ENCODE assay signal across 30 cellular contexts in the genomic region with DNA sequence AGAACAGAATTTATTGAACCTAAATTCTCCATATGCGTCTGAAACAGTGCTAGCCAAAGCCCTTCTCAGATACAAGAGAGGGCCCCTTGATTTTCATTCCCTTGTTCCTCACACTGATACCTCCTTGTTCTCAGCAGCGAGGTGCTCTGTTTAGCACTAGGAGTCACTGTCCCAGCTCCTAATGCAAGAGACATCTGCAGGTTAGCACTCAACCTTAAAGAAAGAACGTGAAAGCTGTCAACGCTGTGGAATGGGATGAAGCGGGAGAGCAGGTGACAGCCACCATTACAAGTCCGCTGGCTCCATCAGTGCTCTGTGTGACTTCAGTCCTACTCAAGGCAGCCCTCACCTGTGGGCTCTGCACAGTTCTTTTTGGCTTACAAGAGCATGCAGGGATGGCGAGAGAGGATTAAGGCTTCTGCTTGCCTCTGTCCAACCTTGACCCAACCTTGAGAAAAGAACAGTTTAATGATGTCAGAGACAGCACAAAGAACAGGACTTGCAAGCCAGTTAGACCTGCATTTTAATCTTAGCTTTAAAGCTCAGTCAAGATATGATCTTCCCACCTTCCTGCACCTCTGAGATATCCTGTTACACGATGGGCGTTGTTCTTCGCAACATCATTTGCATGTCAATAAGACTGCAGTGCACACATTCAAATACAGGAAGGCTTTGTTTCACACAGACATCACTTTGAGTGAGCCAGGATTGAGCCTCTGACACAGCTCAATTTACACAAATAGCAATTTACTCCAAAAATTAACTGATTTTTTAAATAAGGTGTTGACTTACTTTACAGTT.
DNase-seq lines count a peak whose midpoint lies in the region; ATAC-seq and TF ChIP-seq lines count a peak whose summit lies in the region.
"Had no signal": no experiment of that assay in that cellular context is flagged by ENCODE, and none has a peak within 500 bp of the region (broad histone marks: within the 10 kb centered on the region; RNA-seq: fewer than 3 reads in every experiment).

No MANE protein-coding gene starts in this region.

- CTCF ChIA-PET in WTC11 (lab: Charles Lee): interaction anchor here (1.0 to 1.4 kb wide), 2 partner anchors 18 to 45 kb away, joined by 3 to 4 read pairs; no protein-coding TSS in a partner anchor

- TF ChIP-seq CTCF in WTC11 (IDR thresholded peaks at IDR 0.05) (no peak), hepatocyte (IDR thresholded peaks at IDR 0.05; ENCODE audit: poor library complexity) (no peak)

- DNase-seq in NCI-H510A treated with DMSO at 0.1 percent for 48 hours (lab: John Stamatoyannopoulos, UW) (peak; percentile 36), NCI-H510A (lab: John Stamatoyannopoulos, UW) (no peak), WTC11 (ENCODE audit: low spot score) (no peak), hepatocyte (ENCODE audit: low spot score) (no peak), COR-L47 (lab: John Stamatoyannopoulos, UW) (no peak), middle frontal gyrus (ENCODE audit: extremely low spot score, low spot score) (no peak)
- DNase-seq: 8988T; activated CD4-positive, alpha-beta T cell treated with anti-CD3 and anti-CD28 coated beads for 36 hours; activated CD8-positive, alpha-beta memory T cell treated with anti-CD3 and anti-CD28 coated beads, Interleukin-2, amount 50 U/mL, for 48 hours; activated CD8-positive, alpha-beta T cell treated with anti-CD3 and anti-CD28 coated beads for 36 hours; activated naive CD4-positive, alpha-beta T cell treated with anti-CD3 and anti-CD28 coated beads, Interleukin-2, amount 10 ng/mL, durations not matched to agents 7 days and 5 days; Caco-2; DMS79; GM23248; immature natural killer cell; MG63; NCI-H1105 treated with DMSO at 0.1 percent for 48 hours; NCI-H1930; NCI-H226; SIG-M5; small intestine; SW 1271; testis had no signal

- H3K4me2 ChIP-seq in hepatocyte: no peak overlapping the region
- H3K4me2 ChIP-seq: KMS-11 had no signal

- H3K9ac ChIP-seq in iPS-15b (ENCODE audit: low read depth, low read length): no peak overlapping the region
- H3K9ac ChIP-seq: GM23248, KMS-11, parathyroid adenoma had no signal

- no peak overlapping the region for H3K27ac ChIP-seq in hepatocyte
- H3K27ac ChIP-seq: C4-2B, GM23248, KMS-11, parathyroid adenoma, testis had no signal

- H3K36me3 Mint-ChIP-seq in WTC11: no peaks in the 10 kb centered on the region
- H3K36me3 Mint-ChIP-seq: activated naive CD4-positive, alpha-beta T cell treated with anti-CD3 and anti-CD28 coated beads, Interleukin-2, amount 10 ng/mL, durations not matched to agents 7 days and 5 days; immature natural killer cell had no signal

- no peaks in the 10 kb centered on the region for H4K20me1 ChIP-seq in hepatocyte (ENCODE audit: insufficient read depth, poor library complexity, severe bottlenecking)

- no peak overlapping the region for H2AFZ ChIP-seq in hepatocyte
- H2AFZ ChIP-seq: GM23248, parathyroid adenoma had no signal

- WGBS in hepatocyte (ENCODE audit: low lambda C conversion rate, missing lambda C conversion rate): 54% methylated on average over 10 of the region's 10 CpGs

- H3K9me2 ChIP-seq in hepatocyte (replicated peaks; ENCODE audit: insufficient read depth): no peaks in the 10 kb centered on the region

- H3K4me1 Mint-ChIP-seq in WTC11: peaks cover 41% of the 10 kb centered on the region
- H3K4me1 Mint-ChIP-seq: activated CD4-positive, alpha-beta T cell treated with anti-CD3 and anti-CD28 coated beads for 36 hours; activated naive CD4-positive, alpha-beta T cell treated with anti-CD3 and anti-CD28 coated beads, Interleukin-2, amount 10 ng/mL, durations not matched to agents 7 days and 5 days; immature natural killer cell had no signal

- ATAC-seq in WTC11 (peak; percentile 92), GM21381 (IDR thresholded peaks at IDR 0.05; ENCODE audit: unreplicated experiment) (no peak)
- ATAC-seq: activated CD4-positive, alpha-beta T cell treated with anti-CD3 and anti-CD28 coated beads for 36 hours; activated CD8-positive, alpha-beta T cell treated with anti-CD3 and anti-CD28 coated beads for 36 hours had no signal

- H3K9me3 Mint-ChIP-seq in WTC11: peaks cover 5% of the 10 kb centered on the region; the same call in 1 of the 2 replicates
- H3K9me3 Mint-ChIP-seq: activated CD8-positive, alpha-beta T cell treated with anti-CD3 and anti-CD28 coated beads for 36 hours; stimulated activated naive CD8-positive, alpha-beta T cell treated with anti-CD3 and anti-CD28 coated beads, Interleukin-15, Interleukin-2, amounts not matched to agents 100 ng/mL and 50 ng/mL, for 24 hours had no signal

- no peaks in the 10 kb centered on the region for H3K79me2 ChIP-seq in hepatocyte
- H3K79me2 ChIP-seq: parathyroid adenoma had no signal

- no peak overlapping the region; the same call in 1 of the 2 replicates for H3K27ac Mint-ChIP-seq in WTC11
- H3K27ac Mint-ChIP-seq: activated CD4-positive, alpha-beta T cell treated with anti-CD3 and anti-CD28 coated beads for 36 hours; activated CD8-positive, alpha-beta T cell treated with anti-CD3 and anti-CD28 coated beads for 36 hours; activated naive CD4-positive, alpha-beta T cell treated with anti-CD3 and anti-CD28 coated beads, Interleukin-2, amount 10 ng/mL, durations not matched to agents 7 days and 5 days; immature natural killer cell; stimulated activated naive CD8-positive, alpha-beta T cell treated with anti-CD3 and anti-CD28 coated beads, Interleukin-15, Interleukin-2, amounts not matched to agents 100 ng/mL and 50 ng/mL, for 24 hours had no signal

- peak overlapping the region; percentile 35 for H3K4me3 Mint-ChIP-seq in WTC11
- H3K4me3 Mint-ChIP-seq: activated CD4-positive, alpha-beta T cell treated with anti-CD3 and anti-CD28 coated beads for 36 hours; activated CD8-positive, alpha-beta T cell treated with anti-CD3 and anti-CD28 coated beads for 36 hours; activated naive CD4-positive, alpha-beta T cell treated with anti-CD3 and anti-CD28 coated beads, Interleukin-2, amount 10 ng/mL, durations not matched to agents 7 days and 5 days; immature natural killer cell; neural crest cell; stimulated activated naive CD8-positive, alpha-beta T cell treated with anti-CD3 and anti-CD28 coated beads, Interleukin-15, Interleukin-2, amounts not matched to agents 100 ng/mL and 50 ng/mL, for 24 hours had no signal

- no peaks in the 10 kb centered on the region for H3K9me3 ChIP-seq in iPS-15b (ENCODE audit: control insufficient read depth, insufficient read depth, low read length)
- H3K9me3 ChIP-seq in hepatocyte (ENCODE audit: low read depth): no peaks in the 10 kb centered on the region
- H3K9me3 ChIP-seq: Caco-2, MG63, testis had no signal

- H3K4me3 ChIP-seq in iPS-15b (ENCODE audit: low read depth, low read length) (peak overlapping the region; percentile 36), hepatocyte (no peak overlapping the region)
- H3K4me3 ChIP-seq: GM23248, MG63, testis had no signal

- H3K36me3 ChIP-seq in iPS-15b (ENCODE audit: control insufficient read depth, insufficient read depth, low read length) (no peaks in the 10 kb centered on the region), hepatocyte (replicated peaks; ENCODE audit: insufficient read depth, low read depth) (no peaks in the 10 kb centered on the region)
- H3K36me3 ChIP-seq: MG63 had no signal

- POLR2A ChIA-PET in WTC11 (lab: Charles Lee): no interaction called here

- H3K27me3 Mint-ChIP-seq in WTC11 (ENCODE audit: low read depth): no peaks in the 10 kb centered on the region
- H3K27me3 Mint-ChIP-seq: activated CD8-positive, alpha-beta T cell treated with anti-CD3 and anti-CD28 coated beads for 36 hours; activated naive CD4-positive, alpha-beta T cell treated with anti-CD3 and anti-CD28 coated beads, Interleukin-2, amount 10 ng/mL, durations not matched to agents 7 days and 5 days had no signal

- H3K4me1 ChIP-seq in iPS-15b (ENCODE audit: control insufficient read depth, insufficient read depth, low read length): peaks cover 10% of the 10 kb centered on the region
- H3K4me1 ChIP-seq in hepatocyte (ENCODE audit: insufficient read depth): no peaks in the 10 kb centered on the region
- H3K4me1 ChIP-seq: Caco-2, parathyroid adenoma, testis had no signal

- H3K27me3 ChIP-seq in iPS-15b (ENCODE audit: control insufficient read depth, insufficient read depth, low read length): no peaks in the 10 kb centered on the region
- no peaks in the 10 kb centered on the region for H3K27me3 ChIP-seq in hepatocyte
- H3K27me3 ChIP-seq: MG63, testis had no signal

TF ChIP-seq in WTC11, 78 proteins besides CTCF, POLR2A, EP300 and RAD21:
- no peak for TF ChIP-seq ZNF121 (CRISPR knock-in tag; IDR thresholded peaks at IDR 0.05)
- TF ChIP-seq ZNF263 (CRISPR knock-in tag; IDR thresholded peaks at IDR 0.05; ENCODE audit: low read depth): no peak
- no peak for TF ChIP-seq NFYB (CRISPR knock-in tag; conservative IDR thresholded peaks at IDR 0.05; ENCODE audit: low read depth)
